1 cellular context compared by ENCODE assay signal in the genomic region with DNA sequence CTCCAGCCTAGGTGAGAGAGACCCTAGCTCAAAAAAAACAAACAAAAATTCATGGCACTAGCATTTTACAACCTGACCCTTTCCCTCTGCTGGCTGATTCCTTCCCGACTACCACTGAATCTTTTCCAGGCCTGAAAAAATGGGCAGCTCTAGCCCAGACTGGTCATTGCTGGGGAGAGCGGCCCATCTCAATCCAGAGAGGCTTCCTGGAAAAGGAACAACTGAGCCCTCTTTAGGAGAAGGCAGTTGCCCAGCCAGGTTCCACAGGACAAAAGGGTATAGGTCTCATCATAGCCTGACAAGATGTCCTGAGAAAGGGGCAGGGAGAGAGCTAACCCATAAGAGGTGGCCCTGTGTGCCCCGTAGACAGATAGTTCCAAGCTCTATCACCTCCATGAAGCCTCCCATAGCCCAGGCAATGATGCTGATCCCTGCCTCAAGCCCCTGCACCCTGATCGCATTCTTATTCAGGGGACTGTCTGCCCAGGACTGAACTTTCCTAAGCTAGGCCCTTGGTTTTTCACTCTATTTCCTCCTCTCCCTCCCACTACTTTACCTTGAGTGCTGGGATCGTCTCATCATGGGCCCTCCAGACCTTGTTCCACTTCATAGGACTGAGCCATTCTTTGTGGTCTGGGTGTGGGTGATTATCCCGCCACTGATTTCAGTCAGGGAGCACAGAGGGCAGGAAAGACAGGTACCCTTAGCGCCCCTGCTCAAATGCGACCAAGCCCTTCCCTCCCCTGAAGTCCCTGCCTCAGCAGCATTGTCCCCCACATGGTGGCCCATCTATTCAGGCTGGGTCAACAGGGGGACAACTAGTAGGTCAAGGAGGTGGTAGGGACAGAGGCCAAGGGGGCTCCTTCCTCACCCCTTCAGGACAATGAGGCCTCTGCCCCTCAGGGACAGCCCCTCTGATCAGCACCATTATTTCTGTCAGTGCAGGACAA.
A peak's percentile ranks its signal among the peaks of the same experiment; 100 is the strongest.
TF ChIP-seq lines count a peak whose summit lies in the region.

No MANE protein-coding gene starts in this region.

TF ChIP-seq in HepG2, 621 proteins besides CTCF, POLR2A, EP300 and RAD21 (continued from another document and continues in another):
- TF ChIP-seq, protein P1, sequence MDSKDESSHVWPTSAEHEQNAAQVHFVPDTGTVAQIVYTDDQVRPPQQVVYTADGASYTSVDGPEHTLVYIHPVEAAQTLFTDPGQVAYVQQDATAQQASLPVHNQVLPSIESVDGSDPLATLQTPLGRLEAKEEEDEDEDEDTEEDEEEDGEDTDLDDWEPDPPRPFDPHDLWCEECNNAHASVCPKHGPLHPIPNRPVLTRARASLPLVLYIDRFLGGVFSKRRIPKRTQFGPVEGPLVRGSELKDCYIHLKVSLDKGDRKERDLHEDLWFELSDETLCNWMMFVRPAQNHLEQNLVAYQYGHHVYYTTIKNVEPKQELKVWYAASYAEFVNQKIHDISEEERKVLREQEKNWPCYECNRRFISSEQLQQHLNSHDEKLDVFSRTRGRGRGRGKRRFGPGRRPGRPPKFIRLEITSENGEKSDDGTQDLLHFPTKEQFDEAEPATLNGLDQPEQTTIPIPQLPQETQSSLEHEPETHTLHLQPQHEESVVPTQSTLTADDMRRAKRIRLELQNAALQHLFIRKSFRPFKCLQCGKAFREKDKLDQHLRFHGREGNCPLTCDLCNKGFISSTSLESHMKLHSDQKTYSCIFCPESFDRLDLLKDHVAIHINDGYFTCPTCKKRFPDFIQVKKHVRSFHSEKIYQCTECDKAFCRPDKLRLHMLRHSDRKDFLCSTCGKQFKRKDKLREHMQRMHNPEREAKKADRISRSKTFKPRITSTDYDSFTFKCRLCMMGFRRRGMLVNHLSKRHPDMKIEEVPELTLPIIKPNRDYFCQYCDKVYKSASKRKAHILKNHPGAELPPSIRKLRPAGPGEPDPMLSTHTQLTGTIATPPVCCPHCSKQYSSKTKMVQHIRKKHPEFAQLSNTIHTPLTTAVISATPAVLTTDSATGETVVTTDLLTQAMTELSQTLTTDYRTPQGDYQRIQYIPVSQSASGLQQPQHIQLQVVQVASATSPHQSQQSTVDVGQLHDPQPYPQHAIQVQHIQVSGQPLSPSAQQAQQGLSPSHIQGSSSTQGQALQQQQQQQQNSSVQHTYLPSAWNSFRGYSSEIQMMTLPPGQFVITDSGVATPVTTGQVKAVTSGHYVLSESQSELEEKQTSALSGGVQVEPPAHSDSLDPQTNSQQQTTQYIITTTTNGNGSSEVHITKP (CRISPR knock-in tag; IDR thresholded peaks at IDR 0.05; ENCODE audit: low read depth), result no peak
- TF ChIP-seq ZNF761 (CRISPR knock-in tag; conservative IDR thresholded peaks at IDR 0.05), result 0 out of 2 replicates have a peak, but pooled peaks have one; percentile 15
- TF ChIP-seq NRL (CRISPR knock-in tag; IDR thresholded peaks at IDR 0.05; ENCODE audit: borderline replicate concordance), result 0 out of 2 replicates have a peak, but pooled peaks have one; percentile 39
- no peak for TF ChIP-seq AHR (CRISPR knock-in tag; IDR thresholded peaks at IDR 0.05)
- no peak for TF ChIP-seq TBL1XR1 (IDR thresholded peaks at IDR 0.05; ENCODE audit: borderline replicate concordance, low read length, partially characterized antibody)
- TF ChIP-seq IRX3 (CRISPR knock-in tag; IDR thresholded peaks at IDR 0.05; ENCODE audit: borderline replicate concordance, low read depth), result 0 out of 2 replicates have a peak, but pooled peaks have one; percentile 16
- TF ChIP-seq ZNF543 (CRISPR knock-in tag; IDR thresholded peaks at IDR 0.05), result no peak
- TF ChIP-seq, protein P2, sequence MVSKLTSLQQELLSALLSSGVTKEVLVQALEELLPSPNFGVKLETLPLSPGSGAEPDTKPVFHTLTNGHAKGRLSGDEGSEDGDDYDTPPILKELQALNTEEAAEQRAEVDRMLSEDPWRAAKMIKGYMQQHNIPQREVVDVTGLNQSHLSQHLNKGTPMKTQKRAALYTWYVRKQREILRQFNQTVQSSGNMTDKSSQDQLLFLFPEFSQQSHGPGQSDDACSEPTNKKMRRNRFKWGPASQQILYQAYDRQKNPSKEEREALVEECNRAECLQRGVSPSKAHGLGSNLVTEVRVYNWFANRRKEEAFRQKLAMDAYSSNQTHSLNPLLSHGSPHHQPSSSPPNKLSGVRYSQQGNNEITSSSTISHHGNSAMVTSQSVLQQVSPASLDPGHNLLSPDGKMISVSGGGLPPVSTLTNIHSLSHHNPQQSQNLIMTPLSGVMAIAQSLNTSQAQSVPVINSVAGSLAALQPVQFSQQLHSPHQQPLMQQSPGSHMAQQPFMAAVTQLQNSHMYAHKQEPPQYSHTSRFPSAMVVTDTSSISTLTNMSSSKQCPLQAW (CRISPR knock-in tag; IDR thresholded peaks at IDR 0.05), result no peak
- no peak for TF ChIP-seq ZNF484 (CRISPR knock-in tag; IDR thresholded peaks at IDR 0.05; ENCODE audit: borderline replicate concordance, low read depth)
- no peak for TF ChIP-seq KIAA2018 (CRISPR knock-in tag; IDR thresholded peaks at IDR 0.05; ENCODE audit: borderline replicate concordance)
- no peak for TF ChIP-seq PLRG1 (conservative IDR thresholded peaks at IDR 0.05)
- TF ChIP-seq, protein P3, sequence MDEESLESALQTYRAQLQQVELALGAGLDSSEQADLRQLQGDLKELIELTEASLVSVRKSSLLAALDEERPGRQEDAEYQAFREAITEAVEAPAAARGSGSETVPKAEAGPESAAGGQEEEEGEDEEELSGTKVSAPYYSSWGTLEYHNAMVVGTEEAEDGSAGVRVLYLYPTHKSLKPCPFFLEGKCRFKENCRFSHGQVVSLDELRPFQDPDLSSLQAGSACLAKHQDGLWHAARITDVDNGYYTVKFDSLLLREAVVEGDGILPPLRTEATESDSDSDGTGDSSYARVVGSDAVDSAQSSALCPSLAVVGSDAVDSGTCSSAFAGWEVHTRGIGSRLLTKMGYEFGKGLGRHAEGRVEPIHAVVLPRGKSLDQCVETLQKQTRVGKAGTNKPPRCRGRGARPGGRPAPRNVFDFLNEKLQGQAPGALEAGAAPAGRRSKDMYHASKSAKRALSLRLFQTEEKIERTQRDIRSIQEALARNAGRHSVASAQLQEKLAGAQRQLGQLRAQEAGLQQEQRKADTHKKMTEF (CRISPR knock-in tag; IDR thresholded peaks at IDR 0.05), result no peak
- TF ChIP-seq TCF7L2 (IDR thresholded peaks at IDR 0.05; ENCODE audit: low read depth, low read length), result no peak
- no peak for TF ChIP-seq ZNF30 (CRISPR knock-in tag; IDR thresholded peaks at IDR 0.05)
- no peak for TF ChIP-seq ZNF878 (CRISPR knock-in tag; IDR thresholded peaks at IDR 0.05)
- TF ChIP-seq MTF2 (CRISPR knock-in tag; IDR thresholded peaks at IDR 0.05; ENCODE audit: borderline replicate concordance), result no peak
- TF ChIP-seq ZNF234 (CRISPR knock-in tag; conservative IDR thresholded peaks at IDR 0.05), result 0 out of 2 replicates have a peak, but pooled peaks have one; percentile 34
- TF ChIP-seq, protein P4, sequence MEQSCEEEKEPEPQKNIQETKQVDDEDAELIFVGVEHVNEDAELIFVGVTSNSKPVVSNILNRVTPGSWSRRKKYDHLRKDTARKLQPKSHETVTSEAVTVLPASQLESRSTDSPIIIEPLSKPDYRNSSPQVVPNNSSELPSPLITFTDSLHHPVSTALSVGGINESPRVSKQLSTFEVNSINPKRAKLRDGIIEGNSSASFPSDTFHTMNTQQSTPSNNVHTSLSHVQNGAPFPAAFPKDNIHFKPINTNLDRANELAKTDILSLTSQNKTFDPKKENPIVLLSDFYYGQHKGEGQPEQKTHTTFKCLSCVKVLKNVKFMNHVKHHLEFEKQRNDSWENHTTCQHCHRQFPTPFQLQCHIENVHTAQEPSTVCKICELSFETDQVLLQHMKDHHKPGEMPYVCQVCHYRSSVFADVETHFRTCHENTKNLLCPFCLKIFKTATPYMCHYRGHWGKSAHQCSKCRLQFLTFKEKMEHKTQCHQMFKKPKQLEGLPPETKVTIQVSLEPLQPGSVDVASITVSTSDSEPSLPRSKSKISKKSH (CRISPR knock-in tag; IDR thresholded peaks at IDR 0.05; ENCODE audit: borderline replicate concordance), result 0 out of 2 replicates have a peak, but pooled peaks have one; percentile 5
- no peak for TF ChIP-seq PHB2 (IDR thresholded peaks at IDR 0.05; ENCODE audit: partially characterized antibody)
- no peak for TF ChIP-seq ZFP62 (CRISPR knock-in tag; IDR thresholded peaks at IDR 0.05)
- TF ChIP-seq RBM22 (optimal IDR thresholded peaks at IDR 0.05; ENCODE audit: low read length), result peak; percentile 99
- no peak for TF ChIP-seq NR3C1 (CRISPR knock-in tag; IDR thresholded peaks at IDR 0.05)
- no peak for TF ChIP-seq ZNF777 (CRISPR knock-in tag; IDR thresholded peaks at IDR 0.05)
- TF ChIP-seq, protein P5, sequence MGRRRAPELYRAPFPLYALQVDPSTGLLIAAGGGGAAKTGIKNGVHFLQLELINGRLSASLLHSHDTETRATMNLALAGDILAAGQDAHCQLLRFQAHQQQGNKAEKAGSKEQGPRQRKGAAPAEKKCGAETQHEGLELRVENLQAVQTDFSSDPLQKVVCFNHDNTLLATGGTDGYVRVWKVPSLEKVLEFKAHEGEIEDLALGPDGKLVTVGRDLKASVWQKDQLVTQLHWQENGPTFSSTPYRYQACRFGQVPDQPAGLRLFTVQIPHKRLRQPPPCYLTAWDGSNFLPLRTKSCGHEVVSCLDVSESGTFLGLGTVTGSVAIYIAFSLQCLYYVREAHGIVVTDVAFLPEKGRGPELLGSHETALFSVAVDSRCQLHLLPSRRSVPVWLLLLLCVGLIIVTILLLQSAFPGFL (CRISPR knock-in tag; IDR thresholded peaks at IDR 0.05), result no peak
- TF ChIP-seq ZNF788 (CRISPR knock-in tag; IDR thresholded peaks at IDR 0.05; ENCODE audit: borderline replicate concordance), result no peak
- TF ChIP-seq, protein P6, sequence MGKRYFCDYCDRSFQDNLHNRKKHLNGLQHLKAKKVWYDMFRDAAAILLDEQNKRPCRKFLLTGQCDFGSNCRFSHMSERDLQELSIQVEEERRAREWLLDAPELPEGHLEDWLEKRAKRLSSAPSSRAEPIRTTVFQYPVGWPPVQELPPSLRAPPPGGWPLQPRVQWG (CRISPR knock-in tag; IDR thresholded peaks at IDR 0.05; ENCODE audit: borderline replicate concordance, low read depth), result no peak
- no peak for TF ChIP-seq RAD51 (IDR thresholded peaks at IDR 0.05; ENCODE audit: borderline replicate concordance)
